10 cellular contexts compared by ENCODE assay signal in the genomic region with DNA sequence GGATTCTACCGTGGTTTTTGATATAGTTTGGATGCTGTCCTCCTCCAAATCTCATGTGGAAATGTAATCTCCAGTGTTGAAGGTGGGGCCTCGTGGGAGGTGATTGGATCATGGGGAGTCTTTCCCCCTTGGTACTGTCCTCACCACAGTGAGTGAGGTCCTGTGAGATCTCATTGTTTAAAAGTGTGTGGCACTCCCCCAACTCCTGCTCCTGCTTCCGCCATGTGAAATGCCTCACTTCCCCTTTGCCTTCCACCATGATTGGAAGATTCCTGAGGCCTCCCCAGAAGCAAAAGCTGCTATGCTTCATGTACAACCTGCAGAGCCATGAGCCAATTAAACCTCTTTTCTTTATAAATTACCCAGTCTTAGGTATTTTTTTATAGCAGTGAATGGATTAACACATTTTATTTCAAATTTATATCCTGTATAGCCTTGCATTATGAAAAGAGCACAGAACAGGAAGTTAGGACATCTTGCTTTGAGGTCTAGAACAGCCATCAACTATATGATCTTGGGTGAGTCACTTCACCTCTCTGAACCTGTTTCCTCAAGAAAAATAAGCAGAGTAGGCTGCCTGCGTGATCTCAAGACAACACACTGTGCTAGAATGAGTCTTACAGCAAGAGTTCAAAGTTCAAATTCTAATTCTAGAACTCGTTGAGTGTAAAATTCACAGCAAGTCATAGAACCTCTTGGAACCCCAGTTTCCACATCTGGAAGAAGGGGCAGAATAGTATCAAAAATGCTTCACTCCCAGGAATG.
DNase-seq lines count a peak whose midpoint lies in the region; ATAC-seq, FAIRE-seq and TF ChIP-seq lines count a peak whose summit lies in the region.
"Had no signal": no experiment of that assay in that cellular context is flagged by ENCODE, and none has a peak within 500 bp of the region (broad histone marks: within the 10 kb centered on the region; RNA-seq: fewer than 3 reads in every experiment).

No MANE protein-coding gene starts in this region.

- TF ChIP-seq CTCF in HepG2 (CRISPR knock-in tag; IDR thresholded peaks at IDR 0.05) = no peak
- TF ChIP-seq CTCF in right lobe of liver (IDR thresholded peaks at IDR 0.05) = no peak
- no peak for TF ChIP-seq CTCF in SK-N-SH (IDR thresholded peaks at IDR 0.05)
- no peak for TF ChIP-seq CTCF in transverse colon (IDR thresholded peaks at IDR 0.05)

- BruUV-seq in HepG2 (replicated peaks; lab: Mats Ljungman, UMichigan) = no TSS peak

- H3K4me3 ChIP-seq in HepG2 (replicated peaks in 1 of 3; ENCODE audit: insufficient read depth in 1 of 3, low read depth in 2 of 3, low read length in 3 of 3) = no peak overlapping the region
- H3K4me3 ChIP-seq in right lobe of liver = no peak overlapping the region
- H3K4me3 ChIP-seq in SK-N-SH (ENCODE audit: low read depth in 2 of 2, low read length in 1 of 2) = no peak overlapping the region
- no peak overlapping the region for H3K4me3 ChIP-seq in transverse colon
- H3K4me3 ChIP-seq: SJCRH30 had no signal

- H3F3A ChIP-seq in SK-N-SH (replicated peaks; ENCODE audit: insufficient read depth) = peaks cover 15% of the 10 kb centered on the region

- H3K9ac ChIP-seq in HepG2 (ENCODE audit: insufficient read depth, low read depth, low read length) (no peak overlapping the region), SK-N-SH (no peak overlapping the region)

- DNase-seq in HepG2 (ENCODE audit: low spot score) (no peak), right lobe of liver (no peak), SK-N-SH (no peak), fibroblast of gingiva (ENCODE audit: low read depth) (peak; percentile 51), transverse colon (peak; percentile 28), inferior parietal cortex (ENCODE audit: extremely low spot score) (no peak), epidermal melanocyte (ENCODE audit: insufficient read length, low spot score) (no peak)
- DNase-seq: posterior cingulate gyrus, SJCRH30 had no signal

- 93% methylated on average over 4 of the region's 5 CpGs for WGBS in HepG2 (ENCODE audit: low lambda C conversion rate)
- 66% methylated on average over 5 of the region's 5 CpGs for WGBS in right lobe of liver (ENCODE audit: insufficient coverage, low coverage, low lambda C conversion rate, missing lambda C conversion rate)
- 81% methylated on average over 5 of the region's 5 CpGs for WGBS in SK-N-SH (ENCODE audit: low lambda C conversion rate)
- 70 to 74% methylated on average over 5 of the region's 5 CpGs for WGBS in transverse colon (ENCODE audit: low coverage in 1 of 2), 2 donors

- POLR2A ChIA-PET in HepG2 (lab: Yijun Ruan, JAX) = no interaction called here
- POLR2A ChIA-PET in SK-N-SH (lab: Yijun Ruan, JAX) = no interaction called here

- peaks cover 9% of the 10 kb centered on the region; the same call in 1 of the 2 replicates for H3K9me3 ChIP-seq in HepG2 (ENCODE audit: low read length)
- no peaks in the 10 kb centered on the region for H3K9me3 ChIP-seq in right lobe of liver
- H3K9me3 ChIP-seq in SK-N-SH = no peaks in the 10 kb centered on the region
- H3K9me3 ChIP-seq in transverse colon = peaks cover 5 to 11% of the 10 kb centered on the region in 2 donors
- H3K9me3 ChIP-seq: SJCRH30 had no signal

- H3K27me3 ChIP-seq in HepG2 (ENCODE audit: control insufficient read depth in 1 of 2, insufficient read depth in 2 of 2, low read length in 2 of 2) (no peaks in the 10 kb centered on the region), right lobe of liver (no peaks in the 10 kb centered on the region), SK-N-SH (ENCODE audit: insufficient read depth) (no peaks in the 10 kb centered on the region), transverse colon (no peaks in the 10 kb centered on the region)
- H3K27me3 ChIP-seq: SJCRH30 had no signal

- CTCF ChIA-PET in HepG2 (lab: Yijun Ruan, JAX; ENCODE audit: low intra/inter-chr PET ratio, low total read pairs) (no interaction called here), SK-N-SH (lab: Yijun Ruan, JAX) (no interaction called here)

- H2AFZ ChIP-seq in HepG2 (ENCODE audit: low read length) = no peak overlapping the region
- no peak overlapping the region for H2AFZ ChIP-seq in SK-N-SH (ENCODE audit: low read depth)

- H3K4me2 ChIP-seq in HepG2 (ENCODE audit: low read depth, low read length) (no peak overlapping the region), SK-N-SH (no peak overlapping the region)

- no peaks in the 10 kb centered on the region for H3K36me3 ChIP-seq in HepG2 (replicated peaks in 1 of 2; ENCODE audit: control insufficient read depth in 1 of 2, insufficient read depth in 2 of 2, low read length in 2 of 2)
- no peaks in the 10 kb centered on the region for H3K36me3 ChIP-seq in right lobe of liver
- H3K36me3 ChIP-seq in SK-N-SH (replicated peaks in 1 of 2; ENCODE audit: control insufficient read depth in 1 of 2, insufficient read depth in 2 of 2, low read length in 1 of 2) = no peaks in the 10 kb centered on the region
- H3K36me3 ChIP-seq in transverse colon = no peaks in the 10 kb centered on the region
- H3K36me3 ChIP-seq: SJCRH30 had no signal

- TF ChIP-seq POLR2A in HepG2 (IDR thresholded peaks at IDR 0.05; ENCODE audit: insufficient read depth in 1 of 2, low read depth in 2 of 2, low read length in 2 of 2) = no peak
- no peak for TF ChIP-seq POLR2A in right lobe of liver (IDR thresholded peaks at IDR 0.05)
- no peak for TF ChIP-seq POLR2A in transverse colon (IDR thresholded peaks at IDR 0.05)

- TF ChIP-seq RAD21 in HepG2 (CRISPR knock-in tag; IDR thresholded peaks at IDR 0.05) (no peak), SK-N-SH (IDR thresholded peaks at IDR 0.05; ENCODE audit: low read length) (no peak)

- H3K9me2 ChIP-seq in SK-N-SH = no peaks in the 10 kb centered on the region

- FAIRE-seq in HepG2 (lab: Jason Lieb, UNC) = no peak

- TF ChIP-seq EP300 in HepG2 (IDR thresholded peaks at IDR 0.05; ENCODE audit: low read depth in 2 of 2, low read length in 2 of 2) (no peak), HepG2 (CRISPR knock-in tag; IDR thresholded peaks at IDR 0.05; ENCODE audit: borderline replicate concordance) (no peak), SK-N-SH (IDR thresholded peaks at IDR 0.05; ENCODE audit: borderline replicate concordance in 1 of 2, low read depth in 1 of 2, low read length in 1 of 2) (no peak; a peak in 1 of 4 replicates), transverse colon (IDR thresholded peaks at IDR 0.05; ENCODE audit: low read depth) (no peak)

- H3K27ac ChIP-seq in HepG2 (ENCODE audit: extremely low read length, insufficient read depth, low read length) = no peak overlapping the region
- H3K27ac ChIP-seq in right lobe of liver = no peak overlapping the region
- H3K27ac ChIP-seq in SK-N-SH (ENCODE audit: low read depth in 2 of 2, low read length in 1 of 2) = peak overlapping the region in 1 of 2 experiments; percentile 54; a peak in 2 of 4 replicates
- peak overlapping the region; percentile 28 to 64 (median 52) for H3K27ac ChIP-seq in transverse colon
- H3K27ac ChIP-seq: SJCRH30 had no signal

- ATAC-seq in HepG2 = no peak
- ATAC-seq in right lobe of liver = no peak
- no peak for ATAC-seq in HG03342 (IDR thresholded peaks at IDR 0.05; ENCODE audit: unreplicated experiment)

- H4K20me1 ChIP-seq in HepG2 (ENCODE audit: insufficient read depth, low read length) (no peaks in the 10 kb centered on the region), SK-N-SH (ENCODE audit: insufficient read depth) (no peaks in the 10 kb centered on the region)

- H3K4me1 ChIP-seq in HepG2 (ENCODE audit: insufficient read depth, low read length) (peaks cover 88% of the 10 kb centered on the region), right lobe of liver (peaks cover 0 to 7% (median 0%) of the 10 kb centered on the region in 4 donors), SK-N-SH (ENCODE audit: control insufficient read depth in 1 of 2, insufficient read depth in 2 of 2, low read depth in 1 of 2, low read length in 1 of 2) (peaks cover 3 to 22% of the 10 kb centered on the region in 2 experiments; a peak in 3 of 4 replicates), transverse colon (peaks cover 0 to 21% (median 2%) of the 10 kb centered on the region in 4 donors)
- H3K4me1 ChIP-seq: SJCRH30 had no signal

- intact Hi-C loops in HepG2 (cut with micrococcal nuclease; ENCODE audit: unreplicated experiment) (loop anchor here (5.0 kb wide), 1 partner anchor 73 kb away; no protein-coding TSS in a partner anchor), right lobe of liver (cut with DNase I) (no loop called here), transverse colon (cut with DNase I; ENCODE audit: low total_unique reads) (no loop called here)

- H3K79me2 ChIP-seq in HepG2 (ENCODE audit: insufficient read depth, low read length) = no peaks in the 10 kb centered on the region
- no peaks in the 10 kb centered on the region for H3K79me2 ChIP-seq in SK-N-SH (ENCODE audit: insufficient read depth)

- in situ Hi-C loops in HepG2 (cut with HindIII; ENCODE audit: extremely low pct_ligation_motif_present, low pct_unique_long_range_greater_than_20kb) (no loop called here), transverse colon (cut with MboI; ENCODE audit: low pct_ligation_motif_present in 1 of 4, low pct_unique_long_range_greater_than_20kb in 1 of 4, low sequenced_read_pairs in 3 of 4) (no loop called here)

TF ChIP-seq in HepG2, 621 proteins besides CTCF, POLR2A, EP300 and RAD21 (continues in another document):
- TF ChIP-seq HNF4A (CRISPR knock-in tag; IDR thresholded peaks at IDR 0.05) = peak; percentile 26; the same call in 1 of the 2 replicates
- 0 out of 2 replicates have a peak, but pooled peaks have one; percentile 8 for TF ChIP-seq FOSL2 (CRISPR knock-in tag; IDR thresholded peaks at IDR 0.05)
- no peak for TF ChIP-seq KLF11 (CRISPR knock-in tag; IDR thresholded peaks at IDR 0.05)
- no peak for TF ChIP-seq CBFB (CRISPR knock-in tag; IDR thresholded peaks at IDR 0.05)
- no peak for TF ChIP-seq MED13 (CRISPR knock-in tag; IDR thresholded peaks at IDR 0.05)

TF ChIP-seq in SK-N-SH, 30 proteins besides CTCF, POLR2A, EP300 and RAD21 (continues in another document):
- no peak for TF ChIP-seq GABPA (IDR thresholded peaks at IDR 0.05; ENCODE audit: low read depth)
- no peak for TF ChIP-seq FOXJ3 (CRISPR knock-in tag; IDR thresholded peaks at IDR 0.05)

Comparison
In these comparisons a context has a peak if more than half of its experiments do, and no peak if none do; other contexts are left out.
1. DNase-seq: peak in fibroblast of gingiva (single experiment) and transverse colon (single experiment); none in HepG2 (single experiment), right lobe of liver (0 of 3), SK-N-SH (single experiment), inferior parietal cortex (single experiment) and epidermal melanocyte (single experiment).
2. H3K27ac ChIP-seq: peak in transverse colon (4 of 4); none in HepG2 (single experiment) and right lobe of liver (0 of 3).